ENCODE assay signal across 17 cellular contexts in genomic region chr9:18349530-18349929, GRCh38.
DNase-seq lines count a peak whose midpoint lies in the region; FAIRE-seq lines count a peak whose summit lies in the region.
"Had no signal": no experiment of that assay in that cellular context is flagged by ENCODE, and none has a peak within 500 bp of the region (broad histone marks: within the 10 kb centered on the region; RNA-seq: fewer than 3 reads in every experiment).

No MANE protein-coding gene starts in this region.

- DNase-seq in RCC 7860 (ENCODE audit: low spot score): no peak
- DNase-seq in left kidney (ENCODE audit: low read depth, low spot score): peak; percentile 27
- peak; percentile 75 for DNase-seq in renal cortical epithelial cell (ENCODE audit: low read depth)
- no peak for DNase-seq in activated CD8-positive, alpha-beta memory T cell treated with anti-CD3 and anti-CD28 coated beads for 24 hours
- no peak for DNase-seq in activated naive CD4-positive, alpha-beta T cell (lab: John Stamatoyannopoulos, UW)
- no peak for DNase-seq in DMS153 treated with DMSO at 0.1 percent for 48 hours (lab: John Stamatoyannopoulos, UW; ENCODE audit: unreplicated experiment)
- DNase-seq: Caco-2; CD4-positive, CD25-positive, alpha-beta regulatory T cell; CD8-positive, alpha-beta T cell; DMS153; DMS79; EL; GDM1; GOT3; HFFc6 had no signal

- peak; percentile 34 for FAIRE-seq in RCC 7860 (lab: Jason Lieb, UNC)
- FAIRE-seq: GM18507, H54 had no signal

Comparison
In these comparisons a context has a peak if more than half of its experiments do, and no peak if none do; other contexts are left out.
1. DNase-seq: peak in left kidney (single experiment) and renal cortical epithelial cell (single experiment); none in RCC 7860 (single experiment), activated CD8-positive, alpha-beta memory T cell treated with anti-CD3 and anti-CD28 coated beads for 24 hours (single experiment), activated naive CD4-positive, alpha-beta T cell (0 of 4) and DMS153 treated with DMSO at 0.1 percent for 48 hours (single experiment).